Comparison of ENCODE assay signal across 14 cellular contexts in genomic region chr6:168034537-168034936, GRCh38. TPM values are rescaled to one million over a fixed set of nuclear protein-coding genes. Genes with fewer than 3 reads are reported as not detected.
DNase-seq lines count a peak whose midpoint lies in the region; ATAC-seq and TF ChIP-seq lines count a peak whose summit lies in the region.
"Had no signal": no experiment of that assay in that cellular context is flagged by ENCODE, and none has a peak within 500 bp of the region (broad histone marks: within the 10 kb centered on the region; RNA-seq: fewer than 3 reads in every experiment).

No MANE protein-coding gene starts in this region.

- no peaks in the 10 kb centered on the region for H3K36me3 Mint-ChIP-seq in natural killer cell
- H3K36me3 Mint-ChIP-seq in natural killer cell treated with Interleukin-12 subunit alpha and Interleukin-12 subunit beta and Interleukin-15 and Interleukin-18, amount 100 ng/mL, for 72 hours = peaks cover 4% of the 10 kb centered on the region
- peaks cover 2% of the 10 kb centered on the region for H3K36me3 Mint-ChIP-seq in osteocyte (ENCODE audit: unreplicated experiment)
- peaks cover 0 to 1% (median 0%) of the 10 kb centered on the region in 3 donors for H3K36me3 Mint-ChIP-seq in CD8-positive, alpha-beta memory T cell
- H3K36me3 Mint-ChIP-seq: IgD-negative memory B cell had no signal

- DNase-seq in natural killer cell (no peak), esophagus muscularis mucosa (ENCODE audit: extremely low spot score) (no peak), osteocyte (ENCODE audit: extremely low spot score, unreplicated experiment) (peak; percentile 49), tibial artery (no peak)
- DNase-seq in natural killer cell treated with Interleukin-12 subunit alpha and Interleukin-12 subunit beta and Interleukin-15 and Interleukin-18, amount 100 ng/mL, for 72 hours (ENCODE audit: low spot score) = no peak
- DNase-seq in CD8-positive, alpha-beta memory T cell = no peak
- DNase-seq: activated CD4-positive, alpha-beta memory T cell treated with anti-CD3 and anti-CD28 coated beads for 36 hours; COR-L47; stimulated activated CD4-positive, alpha-beta T cell treated with anti-CD3 and anti-CD28 coated beads, Interleukin-4, amount 100 ng/mL, for 1 hour had no signal

- intact Hi-C loops in natural killer cell (cut with micrococcal nuclease) = no loop called here
- intact Hi-C loops in esophagus muscularis mucosa (cut with DNase I) = no loop called here
- intact Hi-C loops in tibial artery (cut with DNase I; ENCODE audit: low total_unique reads) = no loop called here

- TF ChIP-seq POLR2A in esophagus muscularis mucosa (IDR thresholded peaks at IDR 0.05; ENCODE audit: low read depth) = no peak

- TF ChIP-seq EP300 in esophagus muscularis mucosa (IDR thresholded peaks at IDR 0.05) = no peak

- peaks cover 9 to 18% of the 10 kb centered on the region in 2 donors for H3K27me3 Mint-ChIP-seq in natural killer cell (ENCODE audit: low read depth in 2 of 2)
- H3K27me3 Mint-ChIP-seq in natural killer cell treated with Interleukin-12 subunit alpha and Interleukin-12 subunit beta and Interleukin-15 and Interleukin-18, amount 100 ng/mL, for 72 hours = peaks cover 11 to 17% of the 10 kb centered on the region in 2 donors
- H3K27me3 Mint-ChIP-seq in osteocyte (ENCODE audit: unreplicated experiment) = no peaks in the 10 kb centered on the region
- peaks cover 22 to 33% of the 10 kb centered on the region in 2 donors for H3K27me3 Mint-ChIP-seq in CD8-positive, alpha-beta memory T cell

- peaks cover 0 to 2% of the 10 kb centered on the region in 2 donors for H3K9me3 Mint-ChIP-seq in natural killer cell
- no peaks in the 10 kb centered on the region for H3K9me3 Mint-ChIP-seq in natural killer cell treated with Interleukin-12 subunit alpha and Interleukin-12 subunit beta and Interleukin-15 and Interleukin-18, amount 100 ng/mL, for 72 hours
- peaks cover 4% of the 10 kb centered on the region for H3K9me3 Mint-ChIP-seq in osteocyte (ENCODE audit: unreplicated experiment)
- H3K9me3 Mint-ChIP-seq in CD8-positive, alpha-beta memory T cell = peaks cover 7 to 19% (median 13%) of the 10 kb centered on the region in 5 donors

- peaks cover 16 to 26% (median 20%) of the 10 kb centered on the region in 4 donors for H3K4me1 ChIP-seq in esophagus muscularis mucosa
- peaks cover 0 to 8% (median 3%) of the 10 kb centered on the region in 4 donors for H3K4me1 ChIP-seq in tibial artery
- H3K4me1 ChIP-seq in CD8-positive, alpha-beta memory T cell (ENCODE audit: insufficient read depth, low read length) = no peaks in the 10 kb centered on the region

- WGBS in esophagus muscularis mucosa = 95% methylated on average over 18 of the region's 18 CpGs

- H3K4me1 Mint-ChIP-seq in natural killer cell (peaks cover 22 to 25% of the 10 kb centered on the region in 2 donors), osteocyte (ENCODE audit: unreplicated experiment) (peaks cover 55% of the 10 kb centered on the region)
- peaks cover 0 to 21% of the 10 kb centered on the region in 2 donors for H3K4me1 Mint-ChIP-seq in natural killer cell treated with Interleukin-12 subunit alpha and Interleukin-12 subunit beta and Interleukin-15 and Interleukin-18, amount 100 ng/mL, for 72 hours (ENCODE audit: low read depth in 2 of 2)
- peaks cover 1 to 7% (median 6%) of the 10 kb centered on the region in 3 donors for H3K4me1 Mint-ChIP-seq in CD8-positive, alpha-beta memory T cell

- TF ChIP-seq CTCF in natural killer cell (IDR thresholded peaks at IDR 0.05) (no peak), esophagus muscularis mucosa (IDR thresholded peaks at IDR 0.05) (no peak), osteocyte (IDR thresholded peaks at IDR 0.05) (no peak), tibial artery (IDR thresholded peaks at IDR 0.05) (no peak)

- H3K9me3 ChIP-seq in esophagus muscularis mucosa (peaks cover 0 to 6% (median 2%) of the 10 kb centered on the region in 4 donors), tibial artery (peaks cover 0 to 8% (median 7%) of the 10 kb centered on the region in 3 donors)
- no peaks in the 10 kb centered on the region for H3K9me3 ChIP-seq in CD8-positive, alpha-beta memory T cell (ENCODE audit: low read length)

- peak overlapping the region; percentile 75 for H3K4me3 Mint-ChIP-seq in natural killer cell
- H3K4me3 Mint-ChIP-seq in natural killer cell treated with Interleukin-12 subunit alpha and Interleukin-12 subunit beta and Interleukin-15 and Interleukin-18, amount 100 ng/mL, for 72 hours = no peak overlapping the region
- peak overlapping the region; percentile 76 for H3K4me3 Mint-ChIP-seq in osteocyte (ENCODE audit: unreplicated experiment)
- H3K4me3 Mint-ChIP-seq in CD8-positive, alpha-beta memory T cell = no peak overlapping the region
- H3K4me3 Mint-ChIP-seq: activated CD4-positive, alpha-beta memory T cell treated with anti-CD3 and anti-CD28 coated beads for 36 hours had no signal

- no peak for ATAC-seq in natural killer cell
- no peak for ATAC-seq in natural killer cell treated with Interleukin-12 subunit alpha and Interleukin-12 subunit beta and Interleukin-15 and Interleukin-18, amount 100 ng/mL, for 72 hours
- ATAC-seq in HG02970 (IDR thresholded peaks at IDR 0.05; ENCODE audit: low FRiP score, unreplicated experiment) = no peak
- no peak for ATAC-seq in GM21528 (IDR thresholded peaks at IDR 0.05; ENCODE audit: low FRiP score, unreplicated experiment)

- CTCF ChIA-PET in CD8-positive, alpha-beta memory T cell (lab: Charles Lee) = no interaction called here

- H3K27me3 ChIP-seq in esophagus muscularis mucosa = no peaks in the 10 kb centered on the region
- peaks cover 0 to 2% of the 10 kb centered on the region in 2 donors for H3K27me3 ChIP-seq in tibial artery
- no peaks in the 10 kb centered on the region for H3K27me3 ChIP-seq in CD8-positive, alpha-beta memory T cell (ENCODE audit: insufficient read depth, low read length, poor library complexity, severe bottlenecking)

- H3K27ac Mint-ChIP-seq in natural killer cell (no peak overlapping the region), osteocyte (ENCODE audit: unreplicated experiment) (peak overlapping the region; percentile 74)
- H3K27ac Mint-ChIP-seq in natural killer cell treated with Interleukin-12 subunit alpha and Interleukin-12 subunit beta and Interleukin-15 and Interleukin-18, amount 100 ng/mL, for 72 hours = no peak overlapping the region
- peak overlapping the region in 1 of 8 donors; percentile 23 for H3K27ac Mint-ChIP-seq in CD8-positive, alpha-beta memory T cell
- H3K27ac Mint-ChIP-seq: activated CD4-positive, alpha-beta memory T cell treated with anti-CD3 and anti-CD28 coated beads for 36 hours had no signal

- H3K27ac ChIP-seq in esophagus muscularis mucosa (replicated peaks in 1 of 4) = peak overlapping the region; percentile 61 to 79 (median 72)
- peak overlapping the region in 1 of 2 donors; percentile 40 for H3K27ac ChIP-seq in tibial artery
- H3K27ac ChIP-seq in CD8-positive, alpha-beta memory T cell (ENCODE audit: low read depth, low read length) = no peak overlapping the region

- H3K36me3 ChIP-seq in esophagus muscularis mucosa = no peaks in the 10 kb centered on the region
- H3K36me3 ChIP-seq in tibial artery = no peaks in the 10 kb centered on the region
- no peaks in the 10 kb centered on the region for H3K36me3 ChIP-seq in CD8-positive, alpha-beta memory T cell (ENCODE audit: insufficient read depth, low read length)

- POLR2A ChIA-PET in CD8-positive, alpha-beta memory T cell (lab: Charles Lee) = no interaction called here

- H3K4me3 ChIP-seq in esophagus muscularis mucosa = peak overlapping the region in 1 of 4 donors; percentile 49
- no peak overlapping the region for H3K4me3 ChIP-seq in tibial artery
- no peak overlapping the region for H3K4me3 ChIP-seq in CD8-positive, alpha-beta memory T cell (ENCODE audit: low read length)

RNA-seq across cellular contexts. Expression of gene KIF25, which starts 37.1 kb away (rescaled TPM):
- not detected for total RNA-seq in natural killer cell
- not detected for total RNA-seq in natural killer cell treated with Interleukin-12 subunit alpha and Interleukin-12 subunit beta and Interleukin-15 and Interleukin-18, amount 100 ng/mL, for 72 hours
- under 1 TPM in 1 of 4 donors, not detected in 3; 0.17 TPM for total RNA-seq in esophagus muscularis mucosa
- total RNA-seq in osteocyte = not detected in 2 replicates
- total RNA-seq in CD8-positive, alpha-beta memory T cell = not detected
- not detected for polyA plus RNA-seq in CD8-positive, alpha-beta memory T cell
- total RNA-seq: activated CD4-positive, alpha-beta memory T cell treated with anti-CD3 and anti-CD28 coated beads for 36 hours; SK-MEL-5 had no signal
- polyA plus RNA-seq: AG04450, IgD-negative memory B cell had no signal

RNA-seq across cellular contexts. Expression of gene FRMD1, which starts 44.5 kb away (rescaled TPM):
- not detected for total RNA-seq in natural killer cell
- not detected for total RNA-seq in natural killer cell treated with Interleukin-12 subunit alpha and Interleukin-12 subunit beta and Interleukin-15 and Interleukin-18, amount 100 ng/mL, for 72 hours
- total RNA-seq in esophagus muscularis mucosa = under 1 TPM in 1 of 4 donors, not detected in 3; 0.17 TPM
- total RNA-seq in osteocyte = 0.05 and 0.34 TPM in 2 replicates
- not detected for total RNA-seq in CD8-positive, alpha-beta memory T cell
- not detected for polyA plus RNA-seq in CD8-positive, alpha-beta memory T cell
- total RNA-seq: activated CD4-positive, alpha-beta memory T cell treated with anti-CD3 and anti-CD28 coated beads for 36 hours; SK-MEL-5 had no signal
- polyA plus RNA-seq: AG04450, IgD-negative memory B cell had no signal

Comparison
In these comparisons a context has a peak if more than half of its experiments do, and no peak if none do; other contexts are left out.
1. H3K4me3 Mint-ChIP-seq: peak in natural killer cell (single experiment) and osteocyte (single experiment); none in natural killer cell treated with Interleukin-12 subunit alpha and Interleukin-12 subunit beta and Interleukin-15 and Interleukin-18, amount 100 ng/mL, for 72 hours (single experiment) and CD8-positive, alpha-beta memory T cell (0 of 7).